In the genomic region with DNA sequence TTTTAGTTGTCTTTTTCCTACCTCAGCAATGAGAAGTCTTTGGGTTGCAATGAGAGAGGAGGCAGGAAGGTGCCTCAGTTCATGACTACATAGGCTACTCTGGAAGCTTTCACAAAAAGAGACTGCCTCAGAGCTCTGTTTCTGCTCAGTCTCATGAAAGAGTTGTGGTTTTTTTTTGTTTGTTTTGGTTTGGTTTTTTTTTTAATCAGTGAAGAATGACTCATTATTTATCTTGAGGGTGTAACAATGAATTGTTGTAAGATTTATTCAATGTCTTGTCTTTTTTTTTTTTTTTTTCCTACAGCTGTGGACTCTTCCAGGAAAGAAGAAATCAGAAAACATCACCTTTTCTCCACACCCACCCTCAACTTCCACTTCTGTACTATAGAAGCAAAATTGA, we compare ENCODE assay signal across 13 cellular contexts.
DNase-seq lines count a peak whose midpoint lies in the region; ATAC-seq, FAIRE-seq and TF ChIP-seq lines count a peak whose summit lies in the region.
"Had no signal": no experiment of that assay in that cellular context is flagged by ENCODE, and none has a peak within 500 bp of the region (broad histone marks: within the 10 kb centered on the region; RNA-seq: fewer than 3 reads in every experiment).

No MANE protein-coding gene starts in this region.

- H3K79me2 ChIP-seq in fibroblast of lung (ENCODE audit: control insufficient read depth, insufficient read depth, low read length) = no peaks in the 10 kb centered on the region

- no peak for DNase-seq in activated T-cell treated with anti-CD3 and anti-CD28 coated beads, Interleukin-2, amount 50 U/mL, for 24 hours
- no peak for DNase-seq in activated T-cell treated with anti-CD3 and anti-CD28 coated beads, Interleukin-2, amount 50 U/mL, for 1 hour
- DNase-seq in OCI-M1 (lab: John Stamatoyannopoulos, UW) (peak; percentile 33), fibroblast of lung (ENCODE audit: low read depth in 2 of 2) (peak; percentile 76 to 79), chondrocyte (ENCODE audit: low spot score) (no peak), H54 (ENCODE audit: insufficient read length, low spot score) (no peak), MG63 (no peak)
- no peak for DNase-seq in stimulated activated effector memory CD8-positive, alpha-beta T cell treated with anti-CD3 and anti-CD28 coated beads, Interleukin-12 subunit alpha, Interleukin-12 subunit beta, amount 100 ng/mL, for 72 hours (ENCODE audit: low spot score in 2 of 2)
- DNase-seq: activated gamma-delta T cell; BE2C; stimulated activated CD4-positive, alpha-beta T cell treated with anti-CD3 and anti-CD28 coated beads, Interleukin-4, amount 100 ng/mL, for 24 hours had no signal

- no peak for FAIRE-seq in H54 (lab: Jason Lieb, UNC)
- FAIRE-seq: GM12891 had no signal

- H3K4me2 ChIP-seq in fibroblast of lung (ENCODE audit: extremely low read depth, insufficient read depth, low read length) = no peak overlapping the region

- no peak overlapping the region for H3K9ac ChIP-seq in fibroblast of lung (ENCODE audit: insufficient read depth, low read length)

- peaks cover 24% of the 10 kb centered on the region for H3K4me1 Mint-ChIP-seq in activated T-cell treated with anti-CD3 and anti-CD28 coated beads, Interleukin-2, amount 50 U/mL, for 24 hours (ENCODE audit: low read depth)
- H3K4me1 Mint-ChIP-seq in stimulated activated effector memory CD8-positive, alpha-beta T cell treated with anti-CD3 and anti-CD28 coated beads, Interleukin-12 subunit alpha, Interleukin-12 subunit beta, amount 100 ng/mL, for 72 hours = peaks cover 18% of the 10 kb centered on the region
- H3K4me1 Mint-ChIP-seq in chondrocyte (ENCODE audit: low read depth) = peaks cover 12% of the 10 kb centered on the region

- H3K9me3 ChIP-seq in fibroblast of lung (ENCODE audit: control insufficient read depth, insufficient read depth, low read depth, low read length) (no peaks in the 10 kb centered on the region), MG63 (no peaks in the 10 kb centered on the region)
- H3K9me3 ChIP-seq: BE2C had no signal

- H3K4me3 ChIP-seq in fibroblast of lung (replicated peaks in 1 of 4; ENCODE audit: control extremely low read depth in 1 of 4, insufficient read depth in 1 of 4, low read depth in 3 of 4, low read length in 4 of 4) (no peak overlapping the region), MG63 (no peak overlapping the region)

- TF ChIP-seq POLR2A in H54 (IDR thresholded peaks at IDR 0.05; ENCODE audit: low read depth, low read length) = no peak

- no peaks in the 10 kb centered on the region for H3K36me3 Mint-ChIP-seq in activated T-cell treated with anti-CD3 and anti-CD28 coated beads, Interleukin-2, amount 50 U/mL, for 24 hours (ENCODE audit: low read depth)
- H3K36me3 Mint-ChIP-seq in stimulated activated effector memory CD8-positive, alpha-beta T cell treated with anti-CD3 and anti-CD28 coated beads, Interleukin-12 subunit alpha, Interleukin-12 subunit beta, amount 100 ng/mL, for 72 hours = peaks cover 6% of the 10 kb centered on the region
- peaks cover 4% of the 10 kb centered on the region for H3K36me3 Mint-ChIP-seq in chondrocyte (ENCODE audit: low read depth)

- H4K20me1 ChIP-seq in fibroblast of lung (ENCODE audit: control insufficient read depth, extremely low read depth, insufficient read depth, low read length) = no peaks in the 10 kb centered on the region

- TF ChIP-seq CTCF in fibroblast of lung (conservative IDR thresholded peaks at IDR 0.05 in 1 of 2, IDR thresholded peaks at IDR 0.05 in 1 of 2; ENCODE audit: low read depth in 1 of 2, low read length in 2 of 2) (no peak), chondrocyte (IDR thresholded peaks at IDR 0.05) (no peak)

- no peak overlapping the region for H2AFZ ChIP-seq in fibroblast of lung (ENCODE audit: low read length)

- peak; percentile 94 for ATAC-seq in stimulated activated effector memory CD8-positive, alpha-beta T cell treated with anti-CD3 and anti-CD28 coated beads, Interleukin-12 subunit alpha, Interleukin-12 subunit beta, amount 100 ng/mL, for 72 hours

- peaks cover 15% of the 10 kb centered on the region for H3K9me3 Mint-ChIP-seq in activated T-cell treated with anti-CD3 and anti-CD28 coated beads, Interleukin-2, amount 50 U/mL, for 24 hours
- H3K9me3 Mint-ChIP-seq in stimulated activated effector memory CD8-positive, alpha-beta T cell treated with anti-CD3 and anti-CD28 coated beads, Interleukin-12 subunit alpha, Interleukin-12 subunit beta, amount 100 ng/mL, for 72 hours = peaks cover 3% of the 10 kb centered on the region
- peaks cover 15% of the 10 kb centered on the region for H3K9me3 Mint-ChIP-seq in chondrocyte (ENCODE audit: low read depth)

- H3K36me3 ChIP-seq in fibroblast of lung (ENCODE audit: control insufficient read depth, insufficient read depth, low read length) (no peaks in the 10 kb centered on the region), MG63 (no peaks in the 10 kb centered on the region)
- H3K36me3 ChIP-seq: BE2C had no signal

- H3K27ac ChIP-seq in fibroblast of lung (ENCODE audit: insufficient read depth, low read length) = no peak overlapping the region
- H3K27ac ChIP-seq: HL-60 had no signal

- no peak overlapping the region for H3K4me3 Mint-ChIP-seq in activated T-cell treated with anti-CD3 and anti-CD28 coated beads, Interleukin-2, amount 50 U/mL, for 24 hours
- H3K4me3 Mint-ChIP-seq in stimulated activated effector memory CD8-positive, alpha-beta T cell treated with anti-CD3 and anti-CD28 coated beads, Interleukin-12 subunit alpha, Interleukin-12 subunit beta, amount 100 ng/mL, for 72 hours = peak overlapping the region; percentile 6
- no peak overlapping the region for H3K4me3 Mint-ChIP-seq in chondrocyte (ENCODE audit: unreplicated experiment)

- peaks cover 50% of the 10 kb centered on the region for H3K27me3 Mint-ChIP-seq in activated T-cell treated with anti-CD3 and anti-CD28 coated beads, Interleukin-2, amount 50 U/mL, for 24 hours
- H3K27me3 Mint-ChIP-seq in chondrocyte (ENCODE audit: low read depth) = peaks cover 32% of the 10 kb centered on the region

- H3K27me3 ChIP-seq in fibroblast of lung (ENCODE audit: control insufficient read depth, insufficient read depth, low read length) (no peaks in the 10 kb centered on the region), MG63 (no peaks in the 10 kb centered on the region)
- H3K27me3 ChIP-seq: BE2C had no signal

- no peaks in the 10 kb centered on the region for H3K4me1 ChIP-seq in fibroblast of lung (ENCODE audit: control insufficient read depth, extremely low read depth, insufficient read depth, low read length)
- H3K4me1 ChIP-seq: BE2C had no signal

- H3K27ac Mint-ChIP-seq in activated T-cell treated with anti-CD3 and anti-CD28 coated beads, Interleukin-2, amount 50 U/mL, for 24 hours = peak overlapping the region; percentile 60
- peak overlapping the region; percentile 29 for H3K27ac Mint-ChIP-seq in stimulated activated effector memory CD8-positive, alpha-beta T cell treated with anti-CD3 and anti-CD28 coated beads, Interleukin-12 subunit alpha, Interleukin-12 subunit beta, amount 100 ng/mL, for 72 hours
- no peak overlapping the region for H3K27ac Mint-ChIP-seq in chondrocyte (ENCODE audit: unreplicated experiment)

Comparison
In these comparisons a context has a peak if more than half of its experiments do, and no peak if none do; other contexts are left out.
1. DNase-seq: peak in OCI-M1 (single experiment) and fibroblast of lung (2 of 2); none in activated T-cell treated with anti-CD3 and anti-CD28 coated beads, Interleukin-2, amount 50 U/mL, for 24 hours (single experiment), activated T-cell treated with anti-CD3 and anti-CD28 coated beads, Interleukin-2, amount 50 U/mL, for 1 hour (single experiment), stimulated activated effector memory CD8-positive, alpha-beta T cell treated with anti-CD3 and anti-CD28 coated beads, Interleukin-12 subunit alpha, Interleukin-12 subunit beta, amount 100 ng/mL, for 72 hours (0 of 2), chondrocyte (single experiment), H54 (single experiment) and MG63 (single experiment).